In genomic region chr7:45623740-45624391, GRCh38 we compare ENCODE assay signal across 16 cellular contexts. TPM values are rescaled to one million over a fixed set of nuclear protein-coding genes. Genes with fewer than 3 reads are reported as not detected.
DNase-seq lines count a peak whose midpoint lies in the region; ATAC-seq and TF ChIP-seq lines count a peak whose summit lies in the region.
"Had no signal": no experiment of that assay in that cellular context is flagged by ENCODE, and none has a peak within 500 bp of the region (broad histone marks: within the 10 kb centered on the region; RNA-seq: fewer than 3 reads in every experiment).

No MANE protein-coding gene starts in this region.

- intact Hi-C loops in cardiac septum (cut with DNase I): no loop called here
- intact Hi-C loops in Right ventricle myocardium inferior (cut with DNase I): no loop called here

- ATAC-seq in Right ventricle myocardium inferior (no peak), foreskin keratinocyte (no peak)
- ATAC-seq: GM12878, HCT116, HepG2 had no signal

- peaks cover 49% of the 10 kb centered on the region for H3K36me3 Mint-ChIP-seq in endothelial cell (ENCODE audit: low read depth, unreplicated experiment)
- H3K36me3 Mint-ChIP-seq in nephron progenitor cell (ENCODE audit: low read depth): peaks cover 11% of the 10 kb centered on the region
- no peaks in the 10 kb centered on the region for H3K36me3 Mint-ChIP-seq in activated naive CD4-positive, alpha-beta T cell treated with anti-CD3 and anti-CD28 coated beads, Interleukin-2, amount 10 ng/mL, durations not matched to agents 7 days and 5 days
- H3K36me3 Mint-ChIP-seq: CD8-positive, alpha-beta memory T cell had no signal

- H3K27ac Mint-ChIP-seq in endothelial cell (ENCODE audit: unreplicated experiment) (no peak overlapping the region), nephron progenitor cell (peak overlapping the region; percentile 66)
- H3K27ac Mint-ChIP-seq in activated naive CD4-positive, alpha-beta T cell treated with anti-CD3 and anti-CD28 coated beads, Interleukin-2, amount 10 ng/mL, durations not matched to agents 7 days and 5 days: no peak overlapping the region
- H3K27ac Mint-ChIP-seq: CD8-positive, alpha-beta memory T cell had no signal

- H3K4me1 ChIP-seq in foreskin keratinocyte: no peaks in the 10 kb centered on the region

- H3K4me3 Mint-ChIP-seq in endothelial cell (ENCODE audit: unreplicated experiment) (peak overlapping the region; percentile 47), nephron progenitor cell (no peak overlapping the region)
- no peak overlapping the region for H3K4me3 Mint-ChIP-seq in activated naive CD4-positive, alpha-beta T cell treated with anti-CD3 and anti-CD28 coated beads, Interleukin-2, amount 10 ng/mL, durations not matched to agents 7 days and 5 days
- H3K4me3 Mint-ChIP-seq: CD8-positive, alpha-beta memory T cell had no signal

- H3K27me3 Mint-ChIP-seq in endothelial cell (ENCODE audit: unreplicated experiment) (no peaks in the 10 kb centered on the region), nephron progenitor cell (ENCODE audit: low read depth, poor library complexity) (peaks cover 4% of the 10 kb centered on the region)
- no peaks in the 10 kb centered on the region for H3K27me3 Mint-ChIP-seq in activated naive CD4-positive, alpha-beta T cell treated with anti-CD3 and anti-CD28 coated beads, Interleukin-2, amount 10 ng/mL, durations not matched to agents 7 days and 5 days

- TF ChIP-seq CTCF in endothelial cell (IDR thresholded peaks at IDR 0.05; ENCODE audit: unreplicated experiment) (no peak), nephron progenitor cell (IDR thresholded peaks at IDR 0.05) (no peak), foreskin keratinocyte (conservative IDR thresholded peaks at IDR 0.05) (no peak)

- DNase-seq in cardiac septum (ENCODE audit: low spot score): peak; percentile 38
- no peak for DNase-seq in Right ventricle myocardium inferior (ENCODE audit: missing footprints)
- no peak for DNase-seq in endothelial cell (ENCODE audit: low spot score)
- no peak for DNase-seq in nephron progenitor cell
- no peak for DNase-seq in mucosa of gallbladder (ENCODE audit: low spot score)
- no peak for DNase-seq in activated naive CD4-positive, alpha-beta T cell treated with anti-CD3 and anti-CD28 coated beads, Interleukin-2, amount 10 ng/mL, durations not matched to agents 7 days and 5 days
- no peak for DNase-seq in activated CD4-positive, alpha-beta T cell treated with anti-CD3 and anti-CD28 coated beads for 1 hour
- no peak for DNase-seq in foreskin keratinocyte
- DNase-seq: 8988T; AML-193; CD8-positive, alpha-beta memory T cell; DMS 273 treated with DMSO at 0.1 percent for 48 hours had no signal

- no peak overlapping the region for H3K27ac ChIP-seq in foreskin keratinocyte
- H3K27ac ChIP-seq: BLaER1 had no signal

- H3K4me1 Mint-ChIP-seq in endothelial cell (ENCODE audit: unreplicated experiment) (peaks cover 7% of the 10 kb centered on the region), nephron progenitor cell (no peaks in the 10 kb centered on the region)
- H3K4me1 Mint-ChIP-seq in activated naive CD4-positive, alpha-beta T cell treated with anti-CD3 and anti-CD28 coated beads, Interleukin-2, amount 10 ng/mL, durations not matched to agents 7 days and 5 days: no peaks in the 10 kb centered on the region
- H3K4me1 Mint-ChIP-seq: CD8-positive, alpha-beta memory T cell had no signal

- H3K9me3 Mint-ChIP-seq in endothelial cell (ENCODE audit: unreplicated experiment) (no peaks in the 10 kb centered on the region), nephron progenitor cell (peaks cover 13% of the 10 kb centered on the region)
- H3K9me3 Mint-ChIP-seq in activated naive CD4-positive, alpha-beta T cell treated with anti-CD3 and anti-CD28 coated beads, Interleukin-2, amount 10 ng/mL, durations not matched to agents 7 days and 5 days: peaks cover 11% of the 10 kb centered on the region

- CTCF ChIA-PET in activated naive CD4-positive, alpha-beta T cell treated with anti-CD3 and anti-CD28 coated beads, Interleukin-2, amount 10 ng/mL, durations not matched to agents 7 days and 5 days (lab: Charles Lee): no interaction called here

- no peaks in the 10 kb centered on the region for H3K27me3 ChIP-seq in foreskin keratinocyte
- H3K27me3 ChIP-seq: BLaER1 had no signal

RNA-seq across cellular contexts. Expression of gene ADCY1, which starts 49.7 kb away (rescaled TPM):
- total RNA-seq in cardiac septum (2.9 TPM), Right ventricle myocardium inferior (5.9 TPM), endothelial cell (ENCODE audit: unreplicated experiment) (50.7 TPM), mucosa of gallbladder (1.5 TPM), foreskin keratinocyte (0.56 and 0.58 TPM in 2 replicates)
- 0.21 and 0.27 TPM in 2 replicates for polyA plus RNA-seq in foreskin keratinocyte
- polyA plus RNA-seq: CD8-positive, alpha-beta memory T cell had no signal
